ENCODE assay signal across 8 cellular contexts in the genomic region with DNA sequence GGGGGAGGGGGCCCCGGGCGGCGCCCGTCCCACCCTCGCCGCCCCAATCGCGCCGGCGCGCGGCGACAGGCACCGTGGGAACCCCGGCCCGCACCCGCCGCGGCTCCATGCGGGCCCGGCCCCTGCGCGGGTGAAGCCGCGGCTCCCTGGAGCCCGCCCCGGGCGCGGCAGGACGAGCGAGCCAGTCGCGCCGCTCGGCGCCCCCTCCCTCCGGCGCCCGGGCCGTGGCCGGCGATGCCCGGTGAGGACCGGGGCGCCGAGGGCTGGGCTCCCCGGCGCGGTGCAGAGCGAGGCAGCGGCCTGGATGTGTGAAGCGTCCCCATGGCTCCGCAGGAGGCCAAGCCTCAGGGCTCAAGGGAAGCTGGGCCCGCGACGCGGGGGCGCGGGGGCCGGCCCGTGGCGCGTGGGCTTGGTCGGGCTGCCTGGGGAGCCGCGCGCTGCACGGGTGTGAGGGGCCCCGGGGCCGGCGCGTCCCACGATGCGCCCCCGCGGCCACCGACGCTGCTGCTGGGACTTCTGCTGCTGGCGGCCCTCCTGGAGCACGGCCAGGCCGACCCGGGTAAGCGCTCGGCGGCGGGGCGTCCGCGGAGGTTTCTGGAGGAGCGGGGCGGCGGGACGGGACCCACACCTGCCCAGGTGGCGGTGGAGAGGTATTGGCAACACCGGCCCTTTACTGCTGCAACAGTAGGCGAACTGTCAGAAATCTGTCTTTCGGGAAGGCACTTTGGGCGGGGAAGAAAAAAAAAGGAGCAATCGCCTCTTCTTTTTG. TPM values are rescaled to one million over a fixed set of nuclear protein-coding genes. Genes with fewer than 3 reads are reported as not detected.
DNase-seq lines count a peak whose midpoint lies in the region; ATAC-seq and TF ChIP-seq lines count a peak whose summit lies in the region.

No MANE protein-coding gene starts in this region.

- H3K36me3 ChIP-seq in WERI-Rb-1 (no peaks in the 10 kb centered on the region), iPS-20b (ENCODE audit: insufficient read depth, low read depth, low read length) (no peaks in the 10 kb centered on the region), thymus (ENCODE audit: control insufficient read depth, insufficient read depth) (no peaks in the 10 kb centered on the region)

- peak; percentile 44 for ATAC-seq in GM21390 (IDR thresholded peaks at IDR 0.05; ENCODE audit: unreplicated experiment)
- ATAC-seq in sciatic nerve = no peak

- POLR2A ChIA-PET in AG04449 (lab: Yijun Ruan, JAX) = no interaction called here

- WGBS in thymus = 3% methylated on average over 99 of the region's 99 CpGs

- TF ChIP-seq CTCF in AG04449 (IDR thresholded peaks at IDR 0.05; ENCODE audit: insufficient read depth, low read length, missing control alignments) = no peak
- no peak for TF ChIP-seq CTCF in WERI-Rb-1 (IDR thresholded peaks at IDR 0.05; ENCODE audit: low read depth, low read length)

- H3K9me3 ChIP-seq in WERI-Rb-1 (ENCODE audit: severe bottlenecking) (no peaks in the 10 kb centered on the region), iPS-20b (ENCODE audit: insufficient read depth, low read depth, low read length) (no peaks in the 10 kb centered on the region), thymus (ENCODE audit: control insufficient read depth) (no peaks in the 10 kb centered on the region)

- H3K4me3 ChIP-seq in AG04449 (ENCODE audit: low read depth, low read length) = peak overlapping the region; percentile 70
- H3K4me3 ChIP-seq in WERI-Rb-1 (ENCODE audit: low read depth, low read length) = peak overlapping the region; percentile 49
- H3K4me3 ChIP-seq in iPS-20b (ENCODE audit: low read length) = peak overlapping the region; percentile 77; the same call in 1 of the 2 replicates
- H3K4me3 ChIP-seq in thymus (ENCODE audit: low read length) = peak overlapping the region; percentile 37

- H3K27ac ChIP-seq in WERI-Rb-1 = no peak overlapping the region; the same call in 1 of the 2 replicates
- no peak overlapping the region for H3K27ac ChIP-seq in iPS-20b (ENCODE audit: low read length)
- no peak overlapping the region for H3K27ac ChIP-seq in thymus (ENCODE audit: low read depth)

- H3K27me3 ChIP-seq in WERI-Rb-1 (ENCODE audit: insufficient read depth, low read depth, severe bottlenecking) (no peaks in the 10 kb centered on the region), iPS-20b (ENCODE audit: insufficient read depth, low read length) (peaks cover 57% of the 10 kb centered on the region), thymus (ENCODE audit: control insufficient read depth, insufficient read depth) (peaks cover 42% of the 10 kb centered on the region)

- H3K4me1 ChIP-seq in iPS-20b (ENCODE audit: insufficient read depth, low read length) = no peaks in the 10 kb centered on the region
- no peaks in the 10 kb centered on the region for H3K4me1 ChIP-seq in thymus (ENCODE audit: control insufficient read depth, insufficient read depth, low read length)

- intact Hi-C loops in sciatic nerve (cut with DNase I) = no loop called here

- no peak for DNase-seq in AG04449 (ENCODE audit: low read depth, low spot score)
- DNase-seq in WERI-Rb-1 = peak; percentile 40
- DNase-seq in kidney glomerular epithelial cell (lab: John Stamatoyannopoulos, UW) = no peak
- DNase-seq in HUDEP-2 (lab: John Stamatoyannopoulos, UW; ENCODE audit: unreplicated experiment in 76 of 76) = no peak
- no peak for DNase-seq in sciatic nerve (ENCODE audit: low spot score)

- CTCF ChIA-PET in AG04449 (lab: Yijun Ruan, JAX) = interaction anchor here (1.8 kb wide), 1 partner anchor 310 kb away, joined by 6 read pairs; no protein-coding TSS in a partner anchor

- H3K9ac ChIP-seq in iPS-20b (ENCODE audit: low read depth, low read length) = no peak overlapping the region

RNA-seq across cellular contexts. Expression of gene KIAA1549L, which starts 0.6 kb away (rescaled TPM):
- polyA plus RNA-seq in thymus = 0.11 TPM
- 10.6 TPM for total RNA-seq in sciatic nerve
